Comparison of ENCODE assay signal across 25 cellular contexts in the genomic region with DNA sequence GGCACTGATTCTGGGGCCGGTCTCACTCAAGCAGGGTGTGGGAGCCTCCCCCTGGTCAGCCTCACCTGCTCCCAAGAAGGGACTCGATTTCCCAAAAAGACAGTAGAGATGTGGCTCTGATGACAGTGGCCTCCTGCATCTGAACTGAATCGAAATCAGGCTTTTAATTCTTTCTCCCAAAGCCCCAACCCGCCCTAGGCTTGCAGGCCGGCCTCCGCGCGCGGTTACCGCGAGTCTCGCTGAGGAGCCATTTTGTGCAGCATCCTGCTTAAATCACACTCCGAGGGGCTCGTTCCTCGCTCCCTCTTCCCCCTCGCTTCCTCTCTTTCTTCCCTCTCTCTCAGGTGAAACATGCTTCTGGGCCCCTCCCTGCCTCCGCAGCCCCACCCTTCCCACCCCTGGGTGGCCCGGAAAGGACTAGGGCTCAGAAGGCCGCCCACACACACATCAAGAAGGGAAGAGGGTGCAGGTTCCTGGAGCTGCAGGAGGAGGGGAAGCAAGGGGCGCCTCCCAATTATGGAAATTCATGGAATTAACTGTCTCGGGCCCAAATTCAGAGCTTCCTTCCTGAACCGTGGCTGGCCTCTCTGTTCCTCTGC.
"Had no signal": no experiment of that assay in that cellular context is flagged by ENCODE, and none has a peak within 500 bp of the region (broad histone marks: within the 10 kb centered on the region; RNA-seq: fewer than 3 reads in every experiment).

No MANE protein-coding gene starts in this region.

- H3K4me2 ChIP-seq: KMS-11 had no signal

- H3K36me3 ChIP-seq: SJSA1 had no signal

- H3K9ac ChIP-seq: KMS-11 had no signal

- H3K27ac ChIP-seq: KMS-11, RWPE1, SJSA1, VCaP had no signal

- H3K9me3 ChIP-seq: SJSA1 had no signal

- DNase-seq: activated CD4-positive, alpha-beta memory T cell treated with anti-CD3 and anti-CD28 coated beads for 36 hours; activated CD4-positive, alpha-beta T cell treated with anti-CD3 and anti-CD28 coated beads, Interleukin-2, amount 10 ng/mL, durations not matched to agents 7 days and 5 days; activated CD4-positive, CD25-positive, alpha-beta regulatory T cell; activated CD8-positive, alpha-beta memory T cell treated with anti-CD3 and anti-CD28 coated beads for 24 hours; activated gamma-delta T cell treated with Interleukin-2 at 50 U/mL for 16 hours; activated naive CD4-positive, alpha-beta T cell treated with anti-CD3 and anti-CD28 coated beads, Interleukin-2, amount 10 ng/mL, durations not matched to agents 7 days and 5 days; activated naive CD8-positive, alpha-beta T cell treated with anti-CD3 and anti-CD28 coated beads for 36 hours; activated T-cell treated with anti-CD3 and anti-CD28 coated beads, Interleukin-2, amount 50 U/mL, for 48 hours; aorta; NCI-H1417; NCI-H1930; NCI-H2171 treated with DMSO at 0.1 percent for 48 hours; NCI-H510A treated with DMSO at 0.1 percent for 48 hours; NCI-H69; NK-92 treated with Interleukin-12 subunit alpha and Interleukin-12 subunit beta, amount 100 ng/mL, for 24 hours; OCI-M1; SHP77; T-cell had no signal

- ATAC-seq: activated T-helper 17 cell treated with anti-CD3 and anti-CD28 coated beads, Interleukin-2, amount 50 U/mL, for 72 hours; Panc1; T-cell had no signal

- FAIRE-seq: bronchial epithelial cell had no signal

- H3K4me3 ChIP-seq: SJSA1 had no signal
